ENCODE assay signal across 17 cellular contexts in genomic region chr2:74746480-74746879, GRCh38.
DNase-seq lines count a peak whose midpoint lies in the region; ATAC-seq and TF ChIP-seq lines count a peak whose summit lies in the region.
"Had no signal": no experiment of that assay in that cellular context is flagged by ENCODE, and none has a peak within 500 bp of the region (broad histone marks: within the 10 kb centered on the region; RNA-seq: fewer than 3 reads in every experiment).

No MANE protein-coding gene starts in this region.

- no peak overlapping the region for H3K4me3 Mint-ChIP-seq in neural crest cell
- no peak overlapping the region for H3K4me3 Mint-ChIP-seq in activated naive CD4-positive, alpha-beta T cell treated with anti-CD3 and anti-CD28 coated beads for 36 hours
- H3K4me3 Mint-ChIP-seq in activated CD8-positive, alpha-beta T cell treated with anti-CD3 and anti-CD28 coated beads, Interleukin-2, amount 10 ng/mL, durations not matched to agents 7 days and 5 days: no peak overlapping the region
- H3K4me3 Mint-ChIP-seq: CD8-positive, alpha-beta memory T cell; HFFc6 had no signal

- peak overlapping the region; percentile 47 for H3K27ac Mint-ChIP-seq in neural crest cell (ENCODE audit: unreplicated experiment)
- no peak overlapping the region for H3K27ac Mint-ChIP-seq in activated naive CD4-positive, alpha-beta T cell treated with anti-CD3 and anti-CD28 coated beads for 36 hours
- no peak overlapping the region for H3K27ac Mint-ChIP-seq in activated CD8-positive, alpha-beta T cell treated with anti-CD3 and anti-CD28 coated beads, Interleukin-2, amount 10 ng/mL, durations not matched to agents 7 days and 5 days
- H3K27ac Mint-ChIP-seq: HFFc6 had no signal

- H3K9me3 Mint-ChIP-seq in neural crest cell: no peaks in the 10 kb centered on the region
- H3K9me3 Mint-ChIP-seq in activated naive CD4-positive, alpha-beta T cell treated with anti-CD3 and anti-CD28 coated beads for 36 hours: no peaks in the 10 kb centered on the region
- no peaks in the 10 kb centered on the region for H3K9me3 Mint-ChIP-seq in activated CD8-positive, alpha-beta T cell treated with anti-CD3 and anti-CD28 coated beads, Interleukin-2, amount 10 ng/mL, durations not matched to agents 7 days and 5 days (ENCODE audit: insufficient read depth)
- H3K9me3 Mint-ChIP-seq: HFFc6 had no signal

- TF ChIP-seq CTCF in neural crest cell (conservative IDR thresholded peaks at IDR 0.05): no peak

- no peaks in the 10 kb centered on the region for H3K4me1 Mint-ChIP-seq in neural crest cell
- no peaks in the 10 kb centered on the region for H3K4me1 Mint-ChIP-seq in activated naive CD4-positive, alpha-beta T cell treated with anti-CD3 and anti-CD28 coated beads for 36 hours (ENCODE audit: low read depth)
- no peaks in the 10 kb centered on the region for H3K4me1 Mint-ChIP-seq in activated CD8-positive, alpha-beta T cell treated with anti-CD3 and anti-CD28 coated beads, Interleukin-2, amount 10 ng/mL, durations not matched to agents 7 days and 5 days (ENCODE audit: low read depth)
- H3K4me1 Mint-ChIP-seq: CD8-positive, alpha-beta memory T cell had no signal

- no peaks in the 10 kb centered on the region for H3K36me3 Mint-ChIP-seq in neural crest cell (ENCODE audit: low read depth)
- no peaks in the 10 kb centered on the region for H3K36me3 Mint-ChIP-seq in activated naive CD4-positive, alpha-beta T cell treated with anti-CD3 and anti-CD28 coated beads for 36 hours (ENCODE audit: low read depth)
- no peaks in the 10 kb centered on the region for H3K36me3 Mint-ChIP-seq in activated CD8-positive, alpha-beta T cell treated with anti-CD3 and anti-CD28 coated beads, Interleukin-2, amount 10 ng/mL, durations not matched to agents 7 days and 5 days (ENCODE audit: low read depth)
- H3K36me3 Mint-ChIP-seq: CD8-positive, alpha-beta memory T cell had no signal

- CTCF ChIA-PET in activated naive CD4-positive, alpha-beta T cell treated with anti-CD3 and anti-CD28 coated beads for 36 hours (lab: Charles Lee): no interaction called here
- CTCF ChIA-PET in activated CD8-positive, alpha-beta T cell treated with anti-CD3 and anti-CD28 coated beads, Interleukin-2, amount 10 ng/mL, durations not matched to agents 7 days and 5 days (lab: Charles Lee): interaction anchor here (0.6 kb wide), 1 partner anchor 13 kb away, joined by 3 read pairs; no protein-coding TSS in a partner anchor

- peak; percentile 67 for DNase-seq in HPDE6-E6E7 (ENCODE audit: extremely low spot score)
- peak; percentile 3 for DNase-seq in NCI-H69 (lab: John Stamatoyannopoulos, UW)
- DNase-seq in neural crest cell (ENCODE audit: low read depth, low spot score): no peak
- no peak for DNase-seq in activated naive CD4-positive, alpha-beta T cell treated with anti-CD3 and anti-CD28 coated beads for 36 hours
- DNase-seq in activated CD8-positive, alpha-beta T cell treated with anti-CD3 and anti-CD28 coated beads, Interleukin-2, amount 10 ng/mL, durations not matched to agents 7 days and 5 days: no peak
- DNase-seq: CD8-positive, alpha-beta memory T cell; HFFc6; NCI-H1092; NCI-H1436 treated with DMSO at 0.1 percent for 48 hours; NCI-H2081; NCI-H2171 treated with DMSO at 0.1 percent for 48 hours; NCI-H446 treated with DMSO at 0.1 percent for 48 hours; NCI-H774; SJCRH30 had no signal

- peak; percentile 72 for ATAC-seq in esophagus mucosa
- ATAC-seq in GM18909 (IDR thresholded peaks at IDR 0.05; ENCODE audit: poor library complexity, unreplicated experiment): no peak
- ATAC-seq in HG03457 (IDR thresholded peaks at IDR 0.05; ENCODE audit: unreplicated experiment): no peak
- ATAC-seq in activated CD8-positive, alpha-beta T cell treated with anti-CD3 and anti-CD28 coated beads, Interleukin-2, amount 10 ng/mL, durations not matched to agents 7 days and 5 days: no peak

- intact Hi-C loops in activated naive CD4-positive, alpha-beta T cell treated with anti-CD3 and anti-CD28 coated beads for 36 hours (cut with micrococcal nuclease): no loop called here

- POLR2A ChIA-PET in activated CD8-positive, alpha-beta T cell treated with anti-CD3 and anti-CD28 coated beads, Interleukin-2, amount 10 ng/mL, durations not matched to agents 7 days and 5 days (lab: Charles Lee): no interaction called here

- H3K27me3 Mint-ChIP-seq in neural crest cell (ENCODE audit: low read depth): peaks cover 3% of the 10 kb centered on the region
- no peaks in the 10 kb centered on the region for H3K27me3 Mint-ChIP-seq in activated naive CD4-positive, alpha-beta T cell treated with anti-CD3 and anti-CD28 coated beads for 36 hours (ENCODE audit: low read depth)
- H3K27me3 Mint-ChIP-seq in activated CD8-positive, alpha-beta T cell treated with anti-CD3 and anti-CD28 coated beads, Interleukin-2, amount 10 ng/mL, durations not matched to agents 7 days and 5 days (ENCODE audit: low read depth): peaks cover 7% of the 10 kb centered on the region

Comparison
In these comparisons a context has a peak if more than half of its experiments do, and no peak if none do; other contexts are left out.
1. DNase-seq: peak in HPDE6-E6E7 (single experiment) and NCI-H69 (single experiment); none in neural crest cell (single experiment), activated naive CD4-positive, alpha-beta T cell treated with anti-CD3 and anti-CD28 coated beads for 36 hours (single experiment) and activated CD8-positive, alpha-beta T cell treated with anti-CD3 and anti-CD28 coated beads, Interleukin-2, amount 10 ng/mL, durations not matched to agents 7 days and 5 days (single experiment).